8 cellular contexts compared by ENCODE assay signal in genomic region chr19:13817615-13818371, GRCh38. TPM values are rescaled to one million over a fixed set of nuclear protein-coding genes. Genes with fewer than 3 reads are reported as not detected.
DNase-seq lines count a peak whose midpoint lies in the region; ATAC-seq and TF ChIP-seq lines count a peak whose summit lies in the region.

No MANE protein-coding gene starts in this region.

- intact Hi-C loops in natural killer cell (cut with micrococcal nuclease) (no loop called here), mammary epithelial cell (cut with micrococcal nuclease) (no loop called here)

- H3K36me3 ChIP-seq in GM06990 (ENCODE audit: control insufficient read depth, insufficient read depth, low read length) = peaks cover 13% of the 10 kb centered on the region
- H3K36me3 ChIP-seq in duodenal mucosa (ENCODE audit: control insufficient read depth in 1 of 2, insufficient read depth in 2 of 2, low read length in 2 of 2) = peaks cover 3 to 4% of the 10 kb centered on the region in 2 donors
- no peaks in the 10 kb centered on the region for H3K36me3 ChIP-seq in mammary epithelial cell (ENCODE audit: insufficient read depth, low read length)

- no peak overlapping the region for H3K4me2 ChIP-seq in mammary epithelial cell (ENCODE audit: insufficient read depth, low read depth, low read length)

- H3K9me3 ChIP-seq in duodenal mucosa (ENCODE audit: control insufficient read depth in 1 of 2, low read length in 2 of 2) (no peaks in the 10 kb centered on the region), mammary epithelial cell (replicated peaks; ENCODE audit: insufficient read depth, low read length) (no peaks in the 10 kb centered on the region)

- H3K27me3 ChIP-seq in GM06990 (replicated peaks; ENCODE audit: control insufficient read depth, insufficient read depth, low read length) = no peaks in the 10 kb centered on the region
- no peaks in the 10 kb centered on the region for H3K27me3 ChIP-seq in duodenal mucosa (ENCODE audit: control insufficient read depth in 1 of 2, insufficient read depth in 2 of 2, low read length in 2 of 2)
- no peaks in the 10 kb centered on the region for H3K27me3 ChIP-seq in mammary epithelial cell (ENCODE audit: insufficient read depth, low read length)

- no TSS peak for BruUV-seq in mammary epithelial cell (replicated peaks; lab: Mats Ljungman, UMichigan)

- H2AFZ ChIP-seq in mammary epithelial cell (ENCODE audit: low read depth, low read length) = no peak overlapping the region

- peak; percentile 24 to 68 (median 66) for ATAC-seq in natural killer cell
- ATAC-seq in HG02678 (IDR thresholded peaks at IDR 0.05; ENCODE audit: unreplicated experiment) = no peak

- dilution Hi-C loops in mammary epithelial cell (cut with HindIII; ENCODE audit: low sequenced_read_pairs) = no loop called here

- peak overlapping the region in 1 of 2 donors; percentile 49 for H3K27ac Mint-ChIP-seq in natural killer cell

- H3K4me3 Mint-ChIP-seq in natural killer cell = no peak overlapping the region

- no peaks in the 10 kb centered on the region for H3K36me3 Mint-ChIP-seq in natural killer cell

- H3K27ac ChIP-seq in duodenal mucosa (ENCODE audit: low read depth, low read length) (peak overlapping the region; percentile 84), mammary epithelial cell (ENCODE audit: insufficient read depth, low read depth, low read length) (no peak overlapping the region)

- CTCF ChIA-PET in mammary epithelial cell (lab: Charles Lee; ENCODE audit: low non-redundant PET) = interaction anchor here (0.6 kb wide), 1 partner anchor 30 kb away, joined by 7 read pairs; no protein-coding TSS in a partner anchor

- H3K9me3 Mint-ChIP-seq in natural killer cell = no peaks in the 10 kb centered on the region

- no peaks in the 10 kb centered on the region for H4K20me1 ChIP-seq in mammary epithelial cell (ENCODE audit: insufficient read depth, low read length)

- H3K4me3 ChIP-seq in GM06990 (replicated peaks; ENCODE audit: low read depth, low read length) (no peak overlapping the region), duodenal mucosa (ENCODE audit: low read depth in 1 of 2, low read length in 2 of 2) (peak overlapping the region; percentile 66 to 74), mammary epithelial cell (replicated peaks in 1 of 3; ENCODE audit: insufficient read depth in 1 of 3, low read depth in 2 of 3, low read length in 3 of 3) (no peak overlapping the region), foreskin fibroblast (ENCODE audit: low read depth in 1 of 2, low read length in 2 of 2) (no peak overlapping the region)

- no peaks in the 10 kb centered on the region for H3K27me3 Mint-ChIP-seq in natural killer cell (ENCODE audit: low read depth in 2 of 2)

- no peaks in the 10 kb centered on the region for H3K79me2 ChIP-seq in mammary epithelial cell (ENCODE audit: insufficient read depth, low read length)

- peak overlapping the region; percentile 75 to 86 for H3K9ac ChIP-seq in duodenal mucosa (ENCODE audit: low read depth in 1 of 2, low read length in 2 of 2)
- H3K9ac ChIP-seq in mammary epithelial cell (ENCODE audit: insufficient read depth, low read length) = no peak overlapping the region

- H3K4me1 Mint-ChIP-seq in natural killer cell = no peaks in the 10 kb centered on the region

- H3K4me1 ChIP-seq in duodenal mucosa (ENCODE audit: control insufficient read depth in 1 of 2, insufficient read depth in 2 of 2, low read length in 2 of 2) (peaks cover 0 to 4% of the 10 kb centered on the region in 2 donors), mammary epithelial cell (ENCODE audit: insufficient read depth, low read length) (no peaks in the 10 kb centered on the region)

- DNase-seq in GM06990 (ENCODE audit: extremely low read depth, insufficient read length) = peak; percentile 81
- DNase-seq in NCI-H2081 (lab: John Stamatoyannopoulos, UW) = peak; percentile 89 to 97
- DNase-seq in natural killer cell = no peak
- DNase-seq in mammary epithelial cell = no peak
- no peak for DNase-seq in cortex of kidney (lab: John Stamatoyannopoulos, UW)
- DNase-seq in foreskin fibroblast = no peak

- in situ Hi-C loops in mammary epithelial cell (cut with MboI; ENCODE audit: low sequenced_read_pairs in 2 of 2) = no loop called here

- TF ChIP-seq CTCF in GM06990 (IDR thresholded peaks at IDR 0.05; ENCODE audit: insufficient read depth, low read length, poor library complexity, severe bottlenecking) = no peak
- TF ChIP-seq CTCF in natural killer cell (IDR thresholded peaks at IDR 0.05) = no peak
- TF ChIP-seq CTCF in mammary epithelial cell (conservative IDR thresholded peaks at IDR 0.05 in 1 of 2, IDR thresholded peaks at IDR 0.05 in 1 of 2; ENCODE audit: extremely low read depth in 1 of 2, insufficient read depth in 1 of 2, low read depth in 1 of 2, low read length in 2 of 2) = no peak
- TF ChIP-seq CTCF in foreskin fibroblast (IDR thresholded peaks at IDR 0.05; ENCODE audit: low read depth, low read length) = no peak

- WGBS in mammary epithelial cell (ENCODE audit: low coverage, missing lambda C conversion rate) = 72% methylated on average over 11 of the region's 35 CpGs

RNA-seq across cellular contexts. Expression of gene ZSWIM4, which starts 22.6 kb away (rescaled TPM):
- total RNA-seq in natural killer cell (1 to 10 TPM; 5.8 to 5.9 (median 5.9) TPM), mammary epithelial cell (1 to 10 TPM; 3.2 to 5.4 TPM)
- polyA plus RNA-seq in mammary epithelial cell = 1.3 TPM
- polyA minus RNA-seq in mammary epithelial cell = 1.8 TPM

RNA-seq across cellular contexts. Expression of gene C19orf53, which starts 43.5 kb away (rescaled TPM):
- total RNA-seq in natural killer cell (10 to 100 TPM; 52.2 to 56.6 (median 54.7) TPM), mammary epithelial cell (100 to 1,000 TPM in 1 of 2 donors, 10 to 100 TPM in 1; 37.3 to 109 TPM)
- 190 TPM for polyA plus RNA-seq in mammary epithelial cell
- polyA minus RNA-seq in mammary epithelial cell = 178 TPM

RNA-seq across cellular contexts. Expression of gene MRI1, which starts 53.5 kb away (rescaled TPM):
- total RNA-seq in natural killer cell = 10 to 100 TPM; 25.7 to 35.4 (median 26.7) TPM
- total RNA-seq in mammary epithelial cell = 10 to 100 TPM; 29.0 to 36.7 TPM
- polyA plus RNA-seq in mammary epithelial cell = 32.6 TPM
- polyA minus RNA-seq in mammary epithelial cell = 23.5 TPM

RNA-seq across cellular contexts. Expression of gene NANOS3, which starts 59.1 kb away (rescaled TPM):
- 1 to 10 TPM; 2.6 to 6.3 (median 3.0) TPM for total RNA-seq in natural killer cell
- under 1 TPM in 1 of 2 donors, not detected in 1; 0.73 TPM for total RNA-seq in mammary epithelial cell
- polyA plus RNA-seq in mammary epithelial cell = not detected
- not detected for polyA minus RNA-seq in mammary epithelial cell

Comparison
In these comparisons a context has a peak if more than half of its experiments do, and no peak if none do; other contexts are left out.
1. DNase-seq: peak in GM06990 (single experiment) and NCI-H2081 (2 of 2); none in natural killer cell (single experiment), mammary epithelial cell (single experiment), cortex of kidney (single experiment) and foreskin fibroblast (0 of 2).
2. H3K4me3 ChIP-seq: peak in duodenal mucosa (2 of 2); none in GM06990 (single experiment), mammary epithelial cell (0 of 3) and foreskin fibroblast (0 of 2).